13 cellular contexts compared by ENCODE assay signal in genomic region chr17:10058924-10059683, GRCh38.
A peak's percentile ranks its signal among the peaks of the same experiment; 100 is the strongest.
DNase-seq lines count a peak whose midpoint lies in the region; ATAC-seq, FAIRE-seq and TF ChIP-seq lines count a peak whose summit lies in the region.
"Had no signal": no experiment of that assay in that cellular context is flagged by ENCODE, and none has a peak within 500 bp of the region (broad histone marks: within the 10 kb centered on the region; RNA-seq: fewer than 3 reads in every experiment).

No MANE protein-coding gene starts in this region.

- H3K27me3 ChIP-seq in esophagus muscularis mucosa (no peaks in the 10 kb centered on the region), trophoblast cell (ENCODE audit: insufficient read depth, low read length) (no peaks in the 10 kb centered on the region)

- H3K4me1 ChIP-seq in esophagus muscularis mucosa (peaks cover 20 to 63% (median 60%) of the 10 kb centered on the region in 4 donors), trophoblast cell (ENCODE audit: control insufficient read depth in 1 of 2, insufficient read depth in 2 of 2, low read length in 2 of 2) (peaks cover 12 to 14% of the 10 kb centered on the region in 2 experiments)

- TF ChIP-seq POLR2A in esophagus muscularis mucosa (IDR thresholded peaks at IDR 0.05; ENCODE audit: low read depth): no peak

- no peaks in the 10 kb centered on the region for H3K27me3 Mint-ChIP-seq in activated naive CD8-positive, alpha-beta T cell treated with anti-CD3 and anti-CD28 coated beads for 36 hours
- H3K27me3 Mint-ChIP-seq: activated T-cell treated with anti-CD3 and anti-CD28 coated beads, Interleukin-2, amount 50 U/mL, for 24 hours had no signal

- H2BK120ac ChIP-seq in trophoblast cell (ENCODE audit: insufficient read depth, low read length, poor library complexity): no peak overlapping the region

- TF ChIP-seq CTCF in GM13977 (IDR thresholded peaks at IDR 0.05; ENCODE audit: extremely low read depth, insufficient read depth, missing control alignments) (no peak), esophagus muscularis mucosa (IDR thresholded peaks at IDR 0.05) (no peak), D721Med (IDR thresholded peaks at IDR 0.05; ENCODE audit: insufficient read depth, missing control alignments) (no peak)

- H2AFZ ChIP-seq in trophoblast cell (ENCODE audit: insufficient read depth, low read length, poor library complexity): no peak overlapping the region

- in situ Hi-C loops in GM13977 (cut with MboI; ENCODE audit: low pct_unique_long_range_greater_than_20kb, low sequenced_read_pairs, unreplicated experiment): no loop called here

- no peak overlapping the region for H3K9ac ChIP-seq in trophoblast cell (ENCODE audit: low read length)

- no peak overlapping the region for H2BK12ac ChIP-seq in trophoblast cell (ENCODE audit: low read length)

- peak; percentile 57 for DNase-seq in GM13977 (ENCODE audit: low spot score)
- no peak for DNase-seq in esophagus muscularis mucosa (ENCODE audit: extremely low spot score)
- peak in 1 of 2 donors; percentile 69 for DNase-seq in trophoblast cell
- DNase-seq in 8988T: no peak
- DNase-seq in D721Med (ENCODE audit: insufficient read length, low spot score): no peak
- no peak for DNase-seq in activated naive CD8-positive, alpha-beta T cell treated with anti-CD3 and anti-CD28 coated beads for 36 hours
- DNase-seq in islet precursor cell: no peak
- DNase-seq: activated CD4-positive, CD25-positive, alpha-beta regulatory T cell; activated T-cell treated with anti-CD3 and anti-CD28 coated beads, Interleukin-2, amount 50 U/mL, for 24 hours; NCI-H1092 treated with DMSO at 0.1 percent for 48 hours; SHP77 had no signal

- ATAC-seq in HG02798 (IDR thresholded peaks at IDR 0.05; ENCODE audit: poor library complexity, unreplicated experiment): peak; percentile 44

- WGBS in esophagus muscularis mucosa: 73% methylated on average over 16 of the region's 16 CpGs
- no CpG with 5 or more reads among the region's 16 CpGs for WGBS in trophoblast cell (ENCODE audit: extremely low coverage, insufficient coverage, insufficient read length)

- H3K27ac ChIP-seq in esophagus muscularis mucosa (replicated peaks in 1 of 4) (peak overlapping the region; percentile 9 to 75 (median 60)), trophoblast cell (ENCODE audit: low read depth, low read length) (no peak overlapping the region)

- H4K91ac ChIP-seq in trophoblast cell (ENCODE audit: low read depth, low read length): no peak overlapping the region

- H3K4ac ChIP-seq in trophoblast cell (ENCODE audit: low read depth, low read length): no peak overlapping the region

- no peak overlapping the region for H4K12ac ChIP-seq in trophoblast cell (ENCODE audit: low read depth, low read length)

- H3K9me3 ChIP-seq in esophagus muscularis mucosa: no peaks in the 10 kb centered on the region
- H3K9me3 ChIP-seq in trophoblast cell (ENCODE audit: insufficient read depth, low read depth, low read length): no peaks in the 10 kb centered on the region

- no peaks in the 10 kb centered on the region for H3K79me1 ChIP-seq in trophoblast cell (ENCODE audit: low read length)

- H3K9me3 Mint-ChIP-seq in activated naive CD8-positive, alpha-beta T cell treated with anti-CD3 and anti-CD28 coated beads for 36 hours: no peaks in the 10 kb centered on the region

- intact Hi-C loops in esophagus muscularis mucosa (cut with DNase I): no loop called here

- no peak overlapping the region for H3K4me2 ChIP-seq in trophoblast cell (ENCODE audit: low read length)

- peaks cover 16% of the 10 kb centered on the region for H3K4me1 Mint-ChIP-seq in activated naive CD8-positive, alpha-beta T cell treated with anti-CD3 and anti-CD28 coated beads for 36 hours

- no peak overlapping the region for H3K14ac ChIP-seq in trophoblast cell (ENCODE audit: low read length)

- no peak overlapping the region for H3K23ac ChIP-seq in trophoblast cell (ENCODE audit: low read length)

- no peak overlapping the region for H2BK5ac ChIP-seq in trophoblast cell (ENCODE audit: low read depth, low read length, poor library complexity)

- no peak overlapping the region for H3K18ac ChIP-seq in trophoblast cell (ENCODE audit: low read length)

- no peak overlapping the region for H3K4me3 Mint-ChIP-seq in activated naive CD8-positive, alpha-beta T cell treated with anti-CD3 and anti-CD28 coated beads for 36 hours
- H3K4me3 Mint-ChIP-seq: activated T-cell treated with anti-CD3 and anti-CD28 coated beads, Interleukin-2, amount 50 U/mL, for 24 hours had no signal

- H3K36me3 Mint-ChIP-seq in activated naive CD8-positive, alpha-beta T cell treated with anti-CD3 and anti-CD28 coated beads for 36 hours: no peaks in the 10 kb centered on the region

- H2AK5ac ChIP-seq in trophoblast cell (ENCODE audit: low read length): no peak overlapping the region

- FAIRE-seq in D721Med (lab: Jason Lieb, UNC): no peak
- FAIRE-seq: HTR-8/SVneo had no signal

- no peak overlapping the region for H3K27ac Mint-ChIP-seq in activated naive CD8-positive, alpha-beta T cell treated with anti-CD3 and anti-CD28 coated beads for 36 hours
- H3K27ac Mint-ChIP-seq: activated T-cell treated with anti-CD3 and anti-CD28 coated beads, Interleukin-2, amount 50 U/mL, for 24 hours had no signal

- H3K36me3 ChIP-seq in esophagus muscularis mucosa (no peaks in the 10 kb centered on the region), trophoblast cell (ENCODE audit: control insufficient read depth in 1 of 2, insufficient read depth in 2 of 2, low read length in 2 of 2) (no peaks in the 10 kb centered on the region)

- H3K79me2 ChIP-seq in trophoblast cell (ENCODE audit: control insufficient read depth, insufficient read depth, low read length, poor library complexity): peaks cover 5% of the 10 kb centered on the region

- H3K4me3 ChIP-seq in esophagus muscularis mucosa (no peak overlapping the region), trophoblast cell (ENCODE audit: low read depth, low read length) (peak overlapping the region; percentile 42)

- H4K8ac ChIP-seq in trophoblast cell (ENCODE audit: low read depth, low read length): no peak overlapping the region

- no peak for TF ChIP-seq EP300 in esophagus muscularis mucosa (IDR thresholded peaks at IDR 0.05)
